ENCODE assay signal across 1 cellular context in genomic region chr1:235259133-235259778, GRCh38.
TF ChIP-seq lines count a peak whose summit lies in the region.

No MANE protein-coding gene starts in this region.

TF ChIP-seq in H1, 55 proteins besides CTCF, POLR2A, EP300 and RAD21 (continued from another document):
- TF ChIP-seq CHD7 (IDR thresholded peaks at IDR 0.05; ENCODE audit: insufficient replicate concordance, low read length): no peak
